Comparison of ENCODE assay signal across 33 cellular contexts in genomic region chr1:33726274-33726804, GRCh38.
"Had no signal": no experiment of that assay in that cellular context is flagged by ENCODE, and none has a peak within 500 bp of the region (broad histone marks: within the 10 kb centered on the region; RNA-seq: fewer than 3 reads in every experiment).

No MANE protein-coding gene starts in this region.

- H3K27ac Mint-ChIP-seq: activated B cell treated with CpG ODN at 0.5 μM for 24 hours; activated CD4-positive, alpha-beta memory T cell treated with anti-CD3 and anti-CD28 coated beads for 36 hours; activated CD8-positive, alpha-beta T cell treated with anti-CD3 and anti-CD28 coated beads for 36 hours; activated naive CD4-positive, alpha-beta T cell treated with anti-CD3 and anti-CD28 coated beads for 36 hours; activated naive CD4-positive, alpha-beta T cell treated with anti-CD3 and anti-CD28 coated beads, Interleukin-2, amount 50 U/mL, for 72 hours; activated naive CD8-positive, alpha-beta T cell treated with anti-CD3 and anti-CD28 coated beads for 36 hours; activated T-cell treated with anti-CD3 and anti-CD28 coated beads, Interleukin-2, amount 50 U/mL, for 72 hours; activated T-helper 1 cell treated with anti-CD3 and anti-CD28 coated beads, Interleukin-12 subunit alpha, Interleukin-12 subunit beta, Interleukin-2, Interleukin-4 antibody, amounts not matched to agents 30 ng/mL and 10 ng/mL and 1 ng/mL, durations not matched to agents 14 hours and 24 hours and 36 hours; activated T-helper 17 cell treated with anti-CD3 and anti-CD28 coated beads, Interleukin-2, amount 50 U/mL, for 72 hours; T-cell; T-helper 2 cell treated with Interferon-gamma antibody and Interleukin-4, amounts not matched to agents 5 μg/mL and 100 μg/mL, for 36 hours had no signal

- H3K36me3 ChIP-seq: adrenal gland, brain microvascular endothelial cell, breast epithelium had no signal

- H3K9me3 ChIP-seq: adrenal gland, body of pancreas, breast epithelium had no signal

- H3K9me3 Mint-ChIP-seq: activated B cell treated with CpG ODN at 0.5 μM for 24 hours; activated CD4-positive, alpha-beta memory T cell treated with anti-CD3 and anti-CD28 coated beads for 36 hours; activated CD8-positive, alpha-beta T cell treated with anti-CD3 and anti-CD28 coated beads for 36 hours; activated naive CD4-positive, alpha-beta T cell treated with anti-CD3 and anti-CD28 coated beads for 36 hours; activated naive CD4-positive, alpha-beta T cell treated with anti-CD3 and anti-CD28 coated beads, Interleukin-2, amount 50 U/mL, for 72 hours; activated naive CD8-positive, alpha-beta T cell treated with anti-CD3 and anti-CD28 coated beads for 36 hours; activated T-cell treated with anti-CD3 and anti-CD28 coated beads, Interleukin-2, amount 50 U/mL, for 4 hours; activated T-cell treated with anti-CD3 and anti-CD28 coated beads, Interleukin-2, amount 50 U/mL, for 72 hours; activated T-helper 1 cell treated with anti-CD3 and anti-CD28 coated beads, Interleukin-12 subunit alpha, Interleukin-12 subunit beta, Interleukin-2, Interleukin-4 antibody, amounts not matched to agents 30 ng/mL and 10 ng/mL and 1 ng/mL, durations not matched to agents 14 hours and 24 hours and 36 hours; activated T-helper 17 cell treated with anti-CD3 and anti-CD28 coated beads, Interleukin-2, amount 50 U/mL, for 72 hours; T-cell; T-helper 2 cell treated with Interferon-gamma antibody and Interleukin-4, amounts not matched to agents 5 μg/mL and 100 μg/mL, for 36 hours had no signal

- H3K27ac ChIP-seq: adrenal gland, body of pancreas, brain microvascular endothelial cell, breast epithelium, VCaP had no signal

- DNase-seq: activated B cell treated with CpG ODN at 0.5 μM for 24 hours; activated CD4-positive, alpha-beta memory T cell treated with anti-CD3 and anti-CD28 coated beads for 36 hours; activated CD4-positive, alpha-beta T cell treated with anti-CD3 and anti-CD28 coated beads for 4 hours; activated CD4-positive, alpha-beta T cell treated with anti-CD3 and anti-CD28 coated beads, Interleukin-2, amount 50 U/mL, for 1 hour; activated CD4-positive, alpha-beta T cell treated with anti-CD3 and anti-CD28 coated beads, Interleukin-2, amount 50 U/mL, for 4 hours; activated CD4-positive, CD25-positive, alpha-beta regulatory T cell treated with anti-CD3 and anti-CD28 coated beads, Interleukin-2, amount 50 U/mL, for 72 hours; activated CD8-positive, alpha-beta memory T cell treated with anti-CD3 and anti-CD28 coated beads, Interleukin-2, amount 50 U/mL, for 4 hours; activated CD8-positive, alpha-beta T cell treated with anti-CD3 and anti-CD28 coated beads for 36 hours; activated effector memory CD4-positive, alpha-beta T cell treated with anti-CD3 and anti-CD28 coated beads, Interleukin-2, amount 50 U/mL, for 16 hours; activated gamma-delta T cell treated with Interleukin-2 at 50 U/mL for 16 hours; activated naive CD4-positive, alpha-beta T cell; activated naive CD4-positive, alpha-beta T cell treated with anti-CD3 and anti-CD28 coated beads for 36 hours; activated naive CD4-positive, alpha-beta T cell treated with anti-CD3 and anti-CD28 coated beads, Interleukin-2, amount 50 U/mL, for 16 hours; activated naive CD8-positive, alpha-beta T cell treated with anti-CD3 and anti-CD28 coated beads for 36 hours; activated T-cell treated with anti-CD3 and anti-CD28 coated beads for 4 hours; activated T-cell treated with anti-CD3 and anti-CD28 coated beads, Interleukin-2, amount 50 U/mL, for 1 hour; activated T-cell treated with anti-CD3 and anti-CD28 coated beads, Interleukin-2, amount 50 U/mL, for 4 hours; activated T-cell treated with anti-CD3 and anti-CD28 coated beads, Interleukin-2, amount 50 U/mL, for 72 hours; adrenal gland; amniotic stem cell; aorta; body of pancreas; brain microvascular endothelial cell; central memory CD4-positive, alpha-beta T cell; T-cell; T-helper 2 cell; T-helper 9 cell had no signal

- H3K36me3 Mint-ChIP-seq: activated CD4-positive, alpha-beta memory T cell treated with anti-CD3 and anti-CD28 coated beads for 36 hours; activated naive CD4-positive, alpha-beta T cell treated with anti-CD3 and anti-CD28 coated beads, Interleukin-2, amount 50 U/mL, for 72 hours; activated naive CD8-positive, alpha-beta T cell treated with anti-CD3 and anti-CD28 coated beads for 36 hours; T-cell had no signal

- H3K4me3 ChIP-seq: adrenal gland, body of pancreas, breast epithelium had no signal

- H3K4me1 ChIP-seq: adrenal gland, body of pancreas, breast epithelium had no signal

- H3K27me3 ChIP-seq: adrenal gland, body of pancreas, brain microvascular endothelial cell had no signal

- H3K4me3 Mint-ChIP-seq: activated B cell treated with CpG ODN at 0.5 μM for 24 hours; activated CD4-positive, alpha-beta memory T cell treated with anti-CD3 and anti-CD28 coated beads for 36 hours; activated CD8-positive, alpha-beta T cell treated with anti-CD3 and anti-CD28 coated beads for 36 hours; activated naive CD4-positive, alpha-beta T cell treated with anti-CD3 and anti-CD28 coated beads for 36 hours; activated naive CD8-positive, alpha-beta T cell treated with anti-CD3 and anti-CD28 coated beads for 36 hours; activated T-cell treated with anti-CD3 and anti-CD28 coated beads, Interleukin-2, amount 50 U/mL, for 4 hours; activated T-cell treated with anti-CD3 and anti-CD28 coated beads, Interleukin-2, amount 50 U/mL, for 72 hours; activated T-helper 1 cell treated with anti-CD3 and anti-CD28 coated beads, Interleukin-12 subunit alpha, Interleukin-12 subunit beta, Interleukin-2, Interleukin-4 antibody, amounts not matched to agents 30 ng/mL and 10 ng/mL and 1 ng/mL, durations not matched to agents 14 hours and 24 hours and 36 hours; activated T-helper 17 cell treated with anti-CD3 and anti-CD28 coated beads, Interleukin-2, amount 50 U/mL, for 72 hours; T-cell; T-helper 2 cell treated with Interferon-gamma antibody and Interleukin-4, amounts not matched to agents 5 μg/mL and 100 μg/mL, for 36 hours had no signal

- ATAC-seq: activated CD8-positive, alpha-beta T cell treated with anti-CD3 and anti-CD28 coated beads for 36 hours; activated naive CD4-positive, alpha-beta T cell treated with anti-CD3 and anti-CD28 coated beads, Interleukin-2, amount 50 U/mL, for 72 hours; activated T-cell treated with anti-CD3 and anti-CD28 coated beads, Interleukin-2, amount 50 U/mL, for 4 hours; activated T-cell treated with anti-CD3 and anti-CD28 coated beads, Interleukin-2, amount 50 U/mL, for 72 hours; activated T-helper 17 cell treated with anti-CD3 and anti-CD28 coated beads, Interleukin-2, amount 50 U/mL, for 72 hours; body of pancreas; T-cell had no signal

- H3K4me1 Mint-ChIP-seq: activated B cell treated with CpG ODN at 0.5 μM for 24 hours; activated naive CD8-positive, alpha-beta T cell treated with anti-CD3 and anti-CD28 coated beads for 36 hours; activated T-helper 17 cell treated with anti-CD3 and anti-CD28 coated beads, Interleukin-2, amount 50 U/mL, for 72 hours; T-cell had no signal
